Comparison of ENCODE assay signal across 8 cellular contexts in the genomic region with DNA sequence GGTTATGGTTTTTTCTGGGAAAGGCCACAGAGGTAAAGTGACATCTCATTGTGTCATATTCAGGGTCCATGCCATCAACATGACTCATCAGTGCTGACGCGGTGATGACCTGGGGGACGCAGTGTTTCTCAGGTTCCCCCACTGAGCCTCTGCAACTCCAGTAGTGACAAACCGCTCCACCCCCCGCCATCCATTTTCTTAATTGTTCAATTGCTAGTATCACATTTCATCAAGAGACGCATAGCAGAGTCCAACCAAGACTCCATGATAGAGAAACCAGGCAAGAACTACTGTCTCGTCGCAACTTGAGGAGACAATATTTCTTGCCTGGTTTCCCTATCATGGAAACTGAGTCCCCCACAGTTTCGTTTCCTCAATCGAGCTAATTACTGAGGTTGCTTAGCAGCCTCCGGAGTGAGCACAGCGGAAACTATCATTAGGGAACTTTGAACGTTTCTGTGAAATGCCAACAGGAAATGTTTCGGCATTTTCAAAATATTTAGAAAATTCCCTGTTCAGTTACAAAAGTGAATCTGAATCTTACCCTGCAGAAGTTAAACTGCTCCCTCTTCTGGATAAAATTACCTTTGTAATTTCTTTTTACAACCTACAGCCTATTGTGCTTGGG. TPM values are rescaled to one million over a fixed set of nuclear protein-coding genes. Genes with fewer than 3 reads are reported as not detected.
DNase-seq lines count a peak whose midpoint lies in the region; ATAC-seq and TF ChIP-seq lines count a peak whose summit lies in the region.

No MANE protein-coding gene starts in this region.

- peak; percentile 26 for TF ChIP-seq CTCF in DND-41 (IDR thresholded peaks at IDR 0.05; ENCODE audit: borderline replicate concordance, extremely low read depth, low read length, poor library complexity, severe bottlenecking)
- TF ChIP-seq CTCF in adrenal gland (IDR thresholded peaks at IDR 0.05): peak; percentile 25 to 65 (median 48)

- no peaks in the 10 kb centered on the region for H4K20me1 ChIP-seq in DND-41 (ENCODE audit: insufficient read depth, low read length)

- WGBS in adrenal gland, 4 donors: 10 to 22% (median 12%) methylated on average over 14 of the region's 14 CpGs

- H3K27ac ChIP-seq in DND-41 (ENCODE audit: low read length): no peak overlapping the region
- H3K27ac ChIP-seq in adrenal gland: peak overlapping the region; percentile 60 to 94 (median 90)
- peak overlapping the region; percentile 2 for H3K27ac ChIP-seq in iPS-20b (ENCODE audit: low read length)

- H3K27me3 ChIP-seq in DND-41 (ENCODE audit: insufficient read depth, low read length, poor library complexity) (no peaks in the 10 kb centered on the region), adrenal gland (no peaks in the 10 kb centered on the region), iPS-20b (ENCODE audit: insufficient read depth, low read length) (no peaks in the 10 kb centered on the region)

- intact Hi-C loops in adrenal gland (cut with DNase I): loop anchor here in 1 of 2 donors (5.0 kb wide), 1 partner anchor 48 kb away; a partner anchor contains a TSS

- H3K4me1 ChIP-seq in DND-41 (ENCODE audit: insufficient read depth, low read length): peaks cover 19% of the 10 kb centered on the region
- H3K4me1 ChIP-seq in adrenal gland (replicated peaks in 1 of 2): peaks cover 24 to 63% of the 10 kb centered on the region in 2 donors
- H3K4me1 ChIP-seq in iPS-20b (ENCODE audit: insufficient read depth, low read length): peaks cover 16% of the 10 kb centered on the region

- ATAC-seq in DND-41 (ENCODE audit: insufficient read depth, low read depth) (no peak), HG02938 (IDR thresholded peaks at IDR 0.05; ENCODE audit: unreplicated experiment) (peak; percentile 41), GM18858 (IDR thresholded peaks at IDR 0.05; ENCODE audit: unreplicated experiment) (no peak)

- no peaks in the 10 kb centered on the region for H3K79me2 ChIP-seq in DND-41 (ENCODE audit: insufficient read depth, low read length)

- TF ChIP-seq POLR2A in adrenal gland (IDR thresholded peaks at IDR 0.05): peak in 1 of 2 donors; percentile 75

- H3K4me2 ChIP-seq in DND-41 (ENCODE audit: insufficient read depth, low read length): no peak overlapping the region

- no peaks in the 10 kb centered on the region for H3K9me3 ChIP-seq in DND-41 (ENCODE audit: insufficient read depth, low read length, severe bottlenecking)
- no peaks in the 10 kb centered on the region for H3K9me3 ChIP-seq in adrenal gland (replicated peaks in 1 of 3)
- H3K9me3 ChIP-seq in iPS-20b (ENCODE audit: insufficient read depth, low read depth, low read length): no peaks in the 10 kb centered on the region

- H2AFZ ChIP-seq in DND-41 (ENCODE audit: low read depth, low read length): no peak overlapping the region

- DNase-seq in DND-41 (no peak), T follicular helper cell (ENCODE audit: low read depth) (peak; percentile 60), adrenal gland (peak; percentile 66 to 92 (median 88)), NCI-H1930 (lab: John Stamatoyannopoulos, UW) (no peak)
- DNase-seq in stimulated activated CD4-positive, alpha-beta T cell treated with anti-CD3 and anti-CD28 coated beads, Interleukin-12 subunit alpha, Interleukin-12 subunit beta, amount 100 ng/mL, for 24 hours (ENCODE audit: low read depth in 2 of 2): peak; percentile 73 to 84

- H3K9ac ChIP-seq in DND-41 (ENCODE audit: low read depth, low read length) (no peak overlapping the region), iPS-20b (ENCODE audit: low read depth, low read length) (peak overlapping the region; percentile 32)

- no peaks in the 10 kb centered on the region for H3K36me3 ChIP-seq in DND-41 (ENCODE audit: insufficient read depth, low read length)
- no peaks in the 10 kb centered on the region for H3K36me3 ChIP-seq in adrenal gland (replicated peaks in 1 of 2)
- no peaks in the 10 kb centered on the region for H3K36me3 ChIP-seq in iPS-20b (ENCODE audit: insufficient read depth, low read depth, low read length)

- H3K4me3 ChIP-seq in DND-41 (ENCODE audit: low read depth in 1 of 2, low read length in 2 of 2) (no peak overlapping the region), adrenal gland (peak overlapping the region in 2 of 4 donors; percentile 37 to 45), iPS-20b (ENCODE audit: low read length) (peak overlapping the region; percentile 7; the same call in 1 of the 2 replicates)

RNA-seq across cellular contexts. Expression of a gene that starts 12.2 kb away (rescaled TPM):
- total RNA-seq in adrenal gland: 100 to 1,000 TPM in 2 of 8 donors, 10 to 100 TPM in 6; 55.9 to 159 (median 66.8) TPM
- polyA plus RNA-seq in adrenal gland: 100 to 1,000 TPM in 1 of 3 donors, 10 to 100 TPM in 2; 33.4 to 128 (median 56.2) TPM

RNA-seq across cellular contexts. Expression of a gene that starts 49.2 kb away (rescaled TPM):
- total RNA-seq in adrenal gland: 10 to 100 TPM in 6 of 8 donors, 1 to 10 TPM in 2; 7.1 to 26.9 (median 21.4) TPM
- 10 to 100 TPM in 1 of 3 donors, 1 to 10 TPM in 2; 6.5 to 12.3 (median 7.4) TPM for polyA plus RNA-seq in adrenal gland

Comparison
In these comparisons a context has a peak if more than half of its experiments do, and no peak if none do; other contexts are left out.
1. DNase-seq: peak in T follicular helper cell (single experiment), adrenal gland (7 of 7) and stimulated activated CD4-positive, alpha-beta T cell treated with anti-CD3 and anti-CD28 coated beads, Interleukin-12 subunit alpha, Interleukin-12 subunit beta, amount 100 ng/mL, for 24 hours (2 of 2); none in DND-41 (single experiment) and NCI-H1930 (0 of 2).